In the genomic region with DNA sequence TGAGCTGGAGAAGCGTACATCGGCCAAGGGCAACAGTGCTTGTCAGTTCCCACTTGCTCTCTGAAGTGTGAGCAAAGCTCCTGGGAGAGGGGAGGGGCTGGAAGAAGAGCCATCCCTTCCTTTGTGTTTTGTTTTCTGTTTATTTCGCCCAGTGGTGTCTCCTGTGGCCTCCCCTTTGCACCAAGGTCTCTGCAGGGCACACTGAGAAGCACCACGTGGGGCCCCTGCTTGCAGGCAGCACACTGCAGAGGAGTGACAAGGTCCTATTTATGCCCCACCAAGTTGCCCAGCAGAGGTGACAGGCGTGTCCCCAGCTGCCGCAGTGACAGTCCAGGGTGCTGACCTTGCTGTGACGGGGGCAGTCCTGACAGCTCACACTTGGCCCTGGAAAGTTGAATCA, we compare ENCODE assay signal across 23 cellular contexts. TPM values are rescaled to one million over a fixed set of nuclear protein-coding genes. Genes with fewer than 3 reads are reported as not detected.
"Had no signal": no experiment of that assay in that cellular context is flagged by ENCODE, and none has a peak within 500 bp of the region (broad histone marks: within the 10 kb centered on the region; RNA-seq: fewer than 3 reads in every experiment).

No MANE protein-coding gene starts in this region.

- H3K27ac Mint-ChIP-seq: activated CD8-positive, alpha-beta T cell treated with anti-CD3 and anti-CD28 coated beads, Interleukin-2, amount 10 ng/mL, durations not matched to agents 7 days and 5 days; activated naive CD4-positive, alpha-beta T cell treated with anti-CD3 and anti-CD28 coated beads, Interleukin-2, amount 10 ng/mL, durations not matched to agents 7 days and 5 days had no signal

- H3K4me3 ChIP-seq: coronary artery, lower lobe of right lung, prostate gland, smooth muscle cell, stomach, vagina had no signal

- H3K4me3 Mint-ChIP-seq: activated CD8-positive, alpha-beta T cell treated with anti-CD3 and anti-CD28 coated beads, Interleukin-2, amount 10 ng/mL, durations not matched to agents 7 days and 5 days; activated naive CD4-positive, alpha-beta T cell treated with anti-CD3 and anti-CD28 coated beads, Interleukin-2, amount 10 ng/mL, durations not matched to agents 7 days and 5 days; activated naive CD8-positive, alpha-beta T cell treated with anti-CD3 and anti-CD28 coated beads, Interleukin-2, amount 50 U/mL, for 24 hours; activated T-cell treated with anti-CD3 and anti-CD28 coated beads, Interleukin-2, amount 50 U/mL, for 4 hours; natural killer cell had no signal

- H3K27me3 ChIP-seq: brain microvascular endothelial cell, vagina had no signal

- H3K36me3 Mint-ChIP-seq: activated naive CD4-positive, alpha-beta T cell treated with anti-CD3 and anti-CD28 coated beads, Interleukin-2, amount 10 ng/mL, durations not matched to agents 7 days and 5 days; immature natural killer cell; natural killer cell had no signal

- H3K4me2 ChIP-seq: smooth muscle cell had no signal

- H3K4me1 ChIP-seq: lower lobe of right lung, prostate gland had no signal

- ATAC-seq: activated CD8-positive, alpha-beta T cell treated with anti-CD3 and anti-CD28 coated beads, Interleukin-2, amount 10 ng/mL, durations not matched to agents 7 days and 5 days; activated naive CD8-positive, alpha-beta T cell treated with anti-CD3 and anti-CD28 coated beads, Interleukin-2, amount 50 U/mL, for 24 hours; activated T-cell treated with anti-CD3 and anti-CD28 coated beads, Interleukin-2, amount 50 U/mL, for 4 hours; lower lobe of right lung; natural killer cell; sciatic nerve had no signal

- H3K27ac ChIP-seq: brain microvascular endothelial cell, coronary artery, lower lobe of right lung, prostate gland, stomach, vagina had no signal

- H3K36me3 ChIP-seq: brain microvascular endothelial cell, lower lobe of right lung, prostate gland, stomach, vagina had no signal

- DNase-seq: activated CD4-positive, alpha-beta T cell treated with anti-CD3 and anti-CD28 coated beads, Interleukin-2, amount 10 ng/mL, durations not matched to agents 24 days and 14 days; activated CD4-positive, CD25-positive, alpha-beta regulatory T cell; activated CD8-positive, alpha-beta T cell treated with anti-CD3 and anti-CD28 coated beads, Interleukin-2, amount 10 ng/mL, durations not matched to agents 7 days and 5 days; activated effector memory CD4-positive, alpha-beta T cell treated with Interleukin-2 at 50 U/mL for 16 hours; activated naive CD4-positive, alpha-beta T cell treated with anti-CD3 and anti-CD28 coated beads, Interleukin-2, amount 10 ng/mL, durations not matched to agents 7 days and 5 days; activated naive CD8-positive, alpha-beta T cell treated with anti-CD3 and anti-CD28 coated beads, Interleukin-2, amount 50 U/mL, for 24 hours; activated T-cell treated with anti-CD3 and anti-CD28 coated beads, Interleukin-2, amount 50 U/mL, for 4 hours; aorta; brain microvascular endothelial cell; erythroblast; head of caudate nucleus; immature natural killer cell; lower lobe of right lung; natural killer cell; stimulated activated CD4-positive, alpha-beta T cell treated with anti-CD3 and anti-CD28 coated beads, Interleukin-4, amount 100 ng/mL, for 1 hour; stomach; T1000; trophoblast cell had no signal

- H3K9me3 Mint-ChIP-seq: activated CD4-positive, alpha-beta T cell treated with anti-CD3 and anti-CD28 coated beads, Interleukin-2, amount 10 ng/mL, durations not matched to agents 24 days and 14 days; activated naive CD4-positive, alpha-beta T cell treated with anti-CD3 and anti-CD28 coated beads, Interleukin-2, amount 10 ng/mL, durations not matched to agents 7 days and 5 days; activated naive CD8-positive, alpha-beta T cell treated with anti-CD3 and anti-CD28 coated beads, Interleukin-2, amount 50 U/mL, for 24 hours; activated T-cell treated with anti-CD3 and anti-CD28 coated beads, Interleukin-2, amount 50 U/mL, for 4 hours; natural killer cell had no signal

- H3K9me3 ChIP-seq: lower lobe of right lung, prostate gland, stomach, vagina had no signal

RNA-seq across cellular contexts. Expression of a gene that starts 24.0 kb away (rescaled TPM):
- total RNA-seq: vagina had no signal
- polyA plus RNA-seq: immature natural killer cell had no signal
